Comparison of ENCODE assay signal across 1 cellular context in genomic region chr5:168908207-168908606, GRCh38.
TF ChIP-seq lines count a peak whose summit lies in the region.

No MANE protein-coding gene starts in this region.

TF ChIP-seq in HepG2, 621 proteins besides CTCF, POLR2A, EP300 and RAD21 (continued from another document):
- TF ChIP-seq NFAT5 (CRISPR knock-in tag; IDR thresholded peaks at IDR 0.05) = no peak
- TF ChIP-seq CREBL2 (CRISPR knock-in tag; IDR thresholded peaks at IDR 0.05; ENCODE audit: borderline replicate concordance) = no peak
- no peak for TF ChIP-seq SOX13 (IDR thresholded peaks at IDR 0.05)
- no peak for TF ChIP-seq SOX13 (CRISPR knock-in tag; conservative IDR thresholded peaks at IDR 0.05 in 1 of 2, IDR thresholded peaks at IDR 0.05 in 1 of 2)
- no peak for TF ChIP-seq MAZ (IDR thresholded peaks at IDR 0.05; ENCODE audit: borderline replicate concordance, low read depth, low read length)
- TF ChIP-seq MAZ (CRISPR knock-in tag; IDR thresholded peaks at IDR 0.05; ENCODE audit: low read depth) = no peak
- TF ChIP-seq CBX1 (IDR thresholded peaks at IDR 0.05; ENCODE audit: low read depth) = no peak
- TF ChIP-seq ZNF558 (CRISPR knock-in tag; IDR thresholded peaks at IDR 0.05; ENCODE audit: borderline replicate concordance) = no peak
TF ChIP-seq in HepG2: peak in this region for 1.
